In genomic region chr6:53532061-53532797, GRCh38 we compare ENCODE assay signal across 12 cellular contexts. TPM values are rescaled to one million over a fixed set of nuclear protein-coding genes. Genes with fewer than 3 reads are reported as not detected.
DNase-seq lines count a peak whose midpoint lies in the region; ATAC-seq and TF ChIP-seq lines count a peak whose summit lies in the region.
"Had no signal": no experiment of that assay in that cellular context is flagged by ENCODE, and none has a peak within 500 bp of the region (broad histone marks: within the 10 kb centered on the region; RNA-seq: fewer than 3 reads in every experiment).

No MANE protein-coding gene starts in this region.

- peak; percentile 15 for DNase-seq in KBM-7
- peak; percentile 36 for DNase-seq in fibroblast of villous mesenchyme (ENCODE audit: low read depth)
- peak; percentile 33 for DNase-seq in renal cortical epithelial cell (ENCODE audit: low read depth)
- no peak for DNase-seq in activated CD4-positive, CD25-positive, alpha-beta regulatory T cell treated with anti-CD3 and anti-CD28 coated beads, Interleukin-2, amount 50 U/mL, for 72 hours
- DNase-seq in naive thymus-derived CD4-positive, alpha-beta T cell: no peak
- DNase-seq in DMS 273 treated with DMSO at 0.1 percent for 48 hours (lab: John Stamatoyannopoulos, UW): no peak
- DNase-seq in LoVo (ENCODE audit: low spot score): no peak
- DNase-seq: CD4-positive, alpha-beta memory T cell; central memory CD4-positive, alpha-beta T cell; NCI-H1694; SK-N-SH had no signal

- peaks cover 27 to 48% (median 30%) of the 10 kb centered on the region in 7 donors for H3K4me1 Mint-ChIP-seq in naive thymus-derived CD4-positive, alpha-beta T cell

- POLR2A ChIA-PET in naive thymus-derived CD4-positive, alpha-beta T cell (lab: Charles Lee): no interaction called here

- TF ChIP-seq CTCF in fibroblast of villous mesenchyme (IDR thresholded peaks at IDR 0.05; ENCODE audit: insufficient read depth, low read depth, low read length): no peak

- no peak overlapping the region for H3K4me3 ChIP-seq in fibroblast of villous mesenchyme (ENCODE audit: low read depth, low read length)
- no peak overlapping the region for H3K4me3 ChIP-seq in naive thymus-derived CD4-positive, alpha-beta T cell (ENCODE audit: low read length)

- peak overlapping the region in 1 of 10 donors; percentile 27 for H3K4me3 Mint-ChIP-seq in naive thymus-derived CD4-positive, alpha-beta T cell
- H3K4me3 Mint-ChIP-seq: CD4-positive, alpha-beta memory T cell had no signal

- no peaks in the 10 kb centered on the region for H3K9me3 ChIP-seq in naive thymus-derived CD4-positive, alpha-beta T cell (ENCODE audit: control insufficient read depth in 2 of 3, low read length in 3 of 3)
- H3K9me3 ChIP-seq: SK-N-SH had no signal

- intact Hi-C loops in naive thymus-derived CD4-positive, alpha-beta T cell (cut with micrococcal nuclease): no loop called here

- H3K27ac ChIP-seq in naive thymus-derived CD4-positive, alpha-beta T cell (ENCODE audit: low read depth, low read length): no peak overlapping the region

- H3K4me1 ChIP-seq in naive thymus-derived CD4-positive, alpha-beta T cell (ENCODE audit: control insufficient read depth in 2 of 2, insufficient read depth in 2 of 2, low read length in 2 of 2): no peaks in the 10 kb centered on the region

- peaks cover 0 to 18% (median 0%) of the 10 kb centered on the region in 5 donors for H3K36me3 Mint-ChIP-seq in naive thymus-derived CD4-positive, alpha-beta T cell

- H3K27me3 ChIP-seq in naive thymus-derived CD4-positive, alpha-beta T cell (ENCODE audit: control insufficient read depth in 2 of 2, insufficient read depth in 2 of 2, low read length in 2 of 2): no peaks in the 10 kb centered on the region

- H3K9me3 Mint-ChIP-seq in naive thymus-derived CD4-positive, alpha-beta T cell: no peaks in the 10 kb centered on the region

- in situ Hi-C loops in KBM-7 (cut with MboI; ENCODE audit: low pct_unique_long_range_greater_than_20kb, low sequenced_read_pairs): no loop called here

- H3K36me3 ChIP-seq in naive thymus-derived CD4-positive, alpha-beta T cell (ENCODE audit: control insufficient read depth in 2 of 3, insufficient read depth in 3 of 3, low read length in 3 of 3): no peaks in the 10 kb centered on the region

- H3K27ac Mint-ChIP-seq in naive thymus-derived CD4-positive, alpha-beta T cell: no peak overlapping the region

- CTCF ChIA-PET in naive thymus-derived CD4-positive, alpha-beta T cell (lab: Charles Lee): interaction anchor here (0.6 to 1.0 kb wide), 3 partner anchors 12 to 1475 kb away, joined by 3 to 4 read pairs (median 3); partner anchors contain the start of gene GCLC

- no peaks in the 10 kb centered on the region for H3K27me3 Mint-ChIP-seq in naive thymus-derived CD4-positive, alpha-beta T cell
- H3K27me3 Mint-ChIP-seq: CD4-positive, alpha-beta memory T cell had no signal

- peak; percentile 57 for ATAC-seq in GM18868 (IDR thresholded peaks at IDR 0.05; ENCODE audit: unreplicated experiment)
- ATAC-seq in naive thymus-derived CD4-positive, alpha-beta T cell: no peak

RNA-seq across cellular contexts. Expression of gene GCLC, which starts 12.7 kb away (rescaled TPM):
- total RNA-seq in fibroblast of villous mesenchyme (25.8 and 36.3 TPM in 2 replicates), renal cortical epithelial cell (30.0 and 40.4 TPM in 2 replicates)
- 10 to 100 TPM; 18.5 to 37.5 (median 27.6) TPM for total RNA-seq in naive thymus-derived CD4-positive, alpha-beta T cell
- polyA plus RNA-seq in naive thymus-derived CD4-positive, alpha-beta T cell: 10 to 100 TPM in 1 of 2 donors, 1 to 10 TPM in 1; 8.3 to 14.9 TPM

Comparison
In these comparisons a context has a peak if more than half of its experiments do, and no peak if none do; other contexts are left out.
1. DNase-seq: peak in KBM-7 (single experiment), fibroblast of villous mesenchyme (single experiment) and renal cortical epithelial cell (single experiment); none in activated CD4-positive, CD25-positive, alpha-beta regulatory T cell treated with anti-CD3 and anti-CD28 coated beads, Interleukin-2, amount 50 U/mL, for 72 hours (single experiment), naive thymus-derived CD4-positive, alpha-beta T cell (0 of 9), DMS 273 treated with DMSO at 0.1 percent for 48 hours (single experiment) and LoVo (single experiment).